In the genomic region with DNA sequence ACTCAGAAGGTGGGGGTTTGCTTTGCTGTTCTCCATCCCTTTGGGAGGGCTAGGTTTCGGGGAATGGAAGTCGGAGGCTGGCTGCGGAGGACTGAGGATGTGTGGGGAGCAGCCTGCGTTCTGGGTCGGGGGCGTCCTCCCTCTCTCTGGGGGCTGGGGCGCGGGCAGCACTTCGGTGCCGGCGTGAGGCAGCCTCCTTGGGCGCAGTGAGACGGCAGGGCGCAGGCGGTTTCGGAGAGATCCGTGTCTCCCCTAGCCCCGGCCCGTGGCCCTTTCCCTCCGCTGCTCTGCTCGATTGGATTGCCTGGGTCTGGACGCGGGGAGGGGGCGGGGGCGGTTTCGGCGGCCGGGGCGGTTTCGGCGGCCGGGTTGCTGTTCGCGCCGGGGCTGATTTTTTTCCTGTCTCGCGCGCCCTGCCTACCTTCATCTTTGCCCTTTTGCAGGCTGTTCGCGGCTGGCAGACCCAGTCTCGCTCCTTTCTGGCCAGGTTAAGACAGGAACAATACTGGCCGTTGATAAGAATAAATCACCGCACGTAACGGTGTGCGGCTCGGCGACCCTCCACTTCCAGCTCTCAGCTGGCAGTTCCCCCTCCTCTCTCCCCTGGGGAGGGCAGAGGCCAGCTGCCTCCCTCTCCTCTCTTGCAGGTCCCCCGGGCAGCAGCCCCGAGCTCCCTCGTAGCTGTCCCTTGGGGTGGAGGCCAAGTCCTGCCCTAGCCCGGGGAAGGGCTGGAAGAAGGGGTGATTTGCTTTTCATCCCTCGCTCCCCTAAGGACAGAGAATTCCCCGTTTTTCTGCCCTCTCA, we compare ENCODE assay signal across 1 cellular context.
TF ChIP-seq lines count a peak whose summit lies in the region.

No MANE protein-coding gene starts in this region.

TF ChIP-seq in HEK293, 187 proteins besides CTCF, POLR2A, EP300 and RAD21 (continued from another document and continues in another):
- TF ChIP-seq, protein P1, sequence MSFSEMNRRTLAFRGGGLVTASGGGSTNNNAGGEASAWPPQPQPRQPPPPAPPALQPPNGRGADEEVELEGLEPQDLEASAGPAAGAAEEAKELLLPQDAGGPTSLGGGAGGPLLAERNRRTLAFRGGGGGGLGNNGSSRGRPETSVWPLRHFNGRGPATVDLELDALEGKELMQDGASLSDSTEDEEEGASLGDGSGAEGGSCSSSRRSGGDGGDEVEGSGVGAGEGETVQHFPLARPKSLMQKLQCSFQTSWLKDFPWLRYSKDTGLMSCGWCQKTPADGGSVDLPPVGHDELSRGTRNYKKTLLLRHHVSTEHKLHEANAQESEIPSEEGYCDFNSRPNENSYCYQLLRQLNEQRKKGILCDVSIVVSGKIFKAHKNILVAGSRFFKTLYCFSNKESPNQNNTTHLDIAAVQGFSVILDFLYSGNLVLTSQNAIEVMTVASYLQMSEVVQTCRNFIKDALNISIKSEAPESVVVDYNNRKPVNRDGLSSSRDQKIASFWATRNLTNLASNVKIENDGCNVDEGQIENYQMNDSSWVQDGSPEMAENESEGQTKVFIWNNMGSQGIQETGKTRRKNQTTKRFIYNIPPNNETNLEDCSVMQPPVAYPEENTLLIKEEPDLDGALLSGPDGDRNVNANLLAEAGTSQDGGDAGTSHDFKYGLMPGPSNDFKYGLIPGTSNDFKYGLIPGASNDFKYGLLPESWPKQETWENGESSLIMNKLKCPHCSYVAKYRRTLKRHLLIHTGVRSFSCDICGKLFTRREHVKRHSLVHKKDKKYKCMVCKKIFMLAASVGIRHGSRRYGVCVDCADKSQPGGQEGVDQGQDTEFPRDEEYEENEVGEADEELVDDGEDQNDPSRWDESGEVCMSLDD (tag by site-specific recombination; IDR thresholded peaks at IDR 0.05) = peak; percentile 92
- TF ChIP-seq, protein P2, sequence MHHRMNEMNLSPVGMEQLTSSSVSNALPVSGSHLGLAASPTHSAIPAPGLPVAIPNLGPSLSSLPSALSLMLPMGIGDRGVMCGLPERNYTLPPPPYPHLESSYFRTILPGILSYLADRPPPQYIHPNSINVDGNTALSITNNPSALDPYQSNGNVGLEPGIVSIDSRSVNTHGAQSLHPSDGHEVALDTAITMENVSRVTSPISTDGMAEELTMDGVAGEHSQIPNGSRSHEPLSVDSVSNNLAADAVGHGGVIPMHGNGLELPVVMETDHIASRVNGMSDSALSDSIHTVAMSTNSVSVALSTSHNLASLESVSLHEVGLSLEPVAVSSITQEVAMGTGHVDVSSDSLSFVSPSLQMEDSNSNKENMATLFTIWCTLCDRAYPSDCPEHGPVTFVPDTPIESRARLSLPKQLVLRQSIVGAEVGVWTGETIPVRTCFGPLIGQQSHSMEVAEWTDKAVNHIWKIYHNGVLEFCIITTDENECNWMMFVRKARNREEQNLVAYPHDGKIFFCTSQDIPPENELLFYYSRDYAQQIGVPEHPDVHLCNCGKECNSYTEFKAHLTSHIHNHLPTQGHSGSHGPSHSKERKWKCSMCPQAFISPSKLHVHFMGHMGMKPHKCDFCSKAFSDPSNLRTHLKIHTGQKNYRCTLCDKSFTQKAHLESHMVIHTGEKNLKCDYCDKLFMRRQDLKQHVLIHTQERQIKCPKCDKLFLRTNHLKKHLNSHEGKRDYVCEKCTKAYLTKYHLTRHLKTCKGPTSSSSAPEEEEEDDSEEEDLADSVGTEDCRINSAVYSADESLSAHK (tag by site-specific recombination; IDR thresholded peaks at IDR 0.05) = no peak
- TF ChIP-seq, protein P3, sequence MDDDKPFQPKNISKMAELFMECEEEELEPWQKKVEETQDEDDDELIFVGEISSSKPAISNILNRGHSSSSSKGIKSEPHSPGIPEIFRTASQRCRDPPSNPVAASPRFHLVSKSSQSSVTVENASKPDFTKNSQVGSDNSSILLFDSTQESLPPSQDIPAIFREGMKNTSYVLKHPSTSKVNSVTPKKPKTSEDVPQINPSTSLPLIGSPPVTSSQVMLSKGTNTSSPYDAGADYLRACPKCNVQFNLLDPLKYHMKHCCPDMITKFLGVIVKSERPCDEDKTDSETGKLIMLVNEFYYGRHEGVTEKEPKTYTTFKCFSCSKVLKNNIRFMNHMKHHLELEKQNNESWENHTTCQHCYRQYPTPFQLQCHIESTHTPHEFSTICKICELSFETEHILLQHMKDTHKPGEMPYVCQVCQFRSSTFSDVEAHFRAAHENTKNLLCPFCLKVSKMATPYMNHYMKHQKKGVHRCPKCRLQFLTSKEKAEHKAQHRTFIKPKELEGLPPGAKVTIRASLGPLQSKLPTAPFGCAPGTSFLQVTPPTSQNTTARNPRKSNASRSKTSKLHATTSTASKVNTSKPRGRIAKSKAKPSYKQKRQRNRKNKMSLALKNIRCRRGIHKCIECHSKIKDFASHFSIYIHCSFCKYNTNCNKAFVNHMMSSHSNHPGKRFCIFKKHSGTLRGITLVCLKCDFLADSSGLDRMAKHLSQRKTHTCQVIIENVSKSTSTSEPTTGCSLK (tag by site-specific recombination; IDR thresholded peaks at IDR 0.05) = no peak
- TF ChIP-seq ZBTB21 (tag by site-specific recombination; IDR thresholded peaks at IDR 0.05) (no peak), IKZF3 (tag by site-specific recombination; IDR thresholded peaks at IDR 0.05) (no peak), ZNF350 (tag by site-specific recombination; IDR thresholded peaks at IDR 0.05) (no peak), MEIS1 (CRISPR knock-in tag; IDR thresholded peaks at IDR 0.05; ENCODE audit: borderline replicate concordance) (no peak), SETDB1 (IDR thresholded peaks at IDR 0.05; ENCODE audit: insufficient read length, low read length) (no peak), TRIM28 (IDR thresholded peaks at IDR 0.05; ENCODE audit: borderline replicate concordance, low read length) (no peak), ZNF549 (tag by site-specific recombination; IDR thresholded peaks at IDR 0.05) (no peak), ZNF2 (tag by site-specific recombination; IDR thresholded peaks at IDR 0.05) (no peak), ZNF747 (tag by site-specific recombination; IDR thresholded peaks at IDR 0.05) (no peak), ZNF121 (tag by site-specific recombination; IDR thresholded peaks at IDR 0.05) (no peak), ZNF624 (tag by site-specific recombination; IDR thresholded peaks at IDR 0.05) (no peak), GLI4 (tag by site-specific recombination; IDR thresholded peaks at IDR 0.05) (no peak), ZNF157 (tag by site-specific recombination; IDR thresholded peaks at IDR 0.05) (no peak), ZNF837 (tag by site-specific recombination; IDR thresholded peaks at IDR 0.05) (no peak), ZIC2 (tag by site-specific recombination; IDR thresholded peaks at IDR 0.05) (0 out of 2 replicates have a peak, but pooled peaks have one; percentile 21), ZFP69B (tag by site-specific recombination; IDR thresholded peaks at IDR 0.05) (no peak), MZF1 (tag by site-specific recombination; IDR thresholded peaks at IDR 0.05; ENCODE audit: borderline replicate concordance) (no peak), ZNF610 (tag by site-specific recombination; IDR thresholded peaks at IDR 0.05; ENCODE audit: borderline replicate concordance) (no peak), SCRT2 (tag by site-specific recombination; IDR thresholded peaks at IDR 0.05) (no peak), SP7 (tag by site-specific recombination; IDR thresholded peaks at IDR 0.05) (no peak), ZNF623 (tag by site-specific recombination; IDR thresholded peaks at IDR 0.05) (no peak), OVOL3 (tag by site-specific recombination; IDR thresholded peaks at IDR 0.05) (no peak)
- TF ChIP-seq, protein P4, sequence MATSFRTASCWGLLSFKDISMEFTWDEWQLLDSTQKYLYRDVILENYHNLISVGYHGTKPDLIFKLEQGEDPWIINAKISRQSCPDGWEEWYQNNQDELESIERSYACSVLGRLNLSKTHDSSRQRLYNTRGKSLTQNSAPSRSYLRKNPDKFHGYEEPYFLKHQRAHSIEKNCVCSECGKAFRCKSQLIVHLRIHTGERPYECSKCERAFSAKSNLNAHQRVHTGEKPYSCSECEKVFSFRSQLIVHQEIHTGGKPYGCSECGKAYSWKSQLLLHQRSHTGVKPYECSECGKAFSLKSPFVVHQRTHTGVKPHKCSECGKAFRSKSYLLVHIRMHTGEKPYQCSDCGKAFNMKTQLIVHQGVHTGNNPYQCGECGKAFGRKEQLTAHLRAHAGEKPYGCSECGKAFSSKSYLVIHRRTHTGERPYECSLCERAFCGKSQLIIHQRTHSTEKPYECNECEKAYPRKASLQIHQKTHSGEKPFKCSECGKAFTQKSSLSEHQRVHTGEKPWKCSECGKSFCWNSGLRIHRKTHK (tag by site-specific recombination; IDR thresholded peaks at IDR 0.05) = no peak
- TF ChIP-seq, protein P5, sequence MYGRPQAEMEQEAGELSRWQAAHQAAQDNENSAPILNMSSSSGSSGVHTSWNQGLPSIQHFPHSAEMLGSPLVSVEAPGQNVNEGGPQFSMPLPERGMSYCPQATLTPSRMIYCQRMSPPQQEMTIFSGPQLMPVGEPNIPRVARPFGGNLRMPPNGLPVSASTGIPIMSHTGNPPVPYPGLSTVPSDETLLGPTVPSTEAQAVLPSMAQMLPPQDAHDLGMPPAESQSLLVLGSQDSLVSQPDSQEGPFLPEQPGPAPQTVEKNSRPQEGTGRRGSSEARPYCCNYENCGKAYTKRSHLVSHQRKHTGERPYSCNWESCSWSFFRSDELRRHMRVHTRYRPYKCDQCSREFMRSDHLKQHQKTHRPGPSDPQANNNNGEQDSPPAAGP (tag by site-specific recombination; IDR thresholded peaks at IDR 0.05) = no peak
- TF ChIP-seq, protein P6, sequence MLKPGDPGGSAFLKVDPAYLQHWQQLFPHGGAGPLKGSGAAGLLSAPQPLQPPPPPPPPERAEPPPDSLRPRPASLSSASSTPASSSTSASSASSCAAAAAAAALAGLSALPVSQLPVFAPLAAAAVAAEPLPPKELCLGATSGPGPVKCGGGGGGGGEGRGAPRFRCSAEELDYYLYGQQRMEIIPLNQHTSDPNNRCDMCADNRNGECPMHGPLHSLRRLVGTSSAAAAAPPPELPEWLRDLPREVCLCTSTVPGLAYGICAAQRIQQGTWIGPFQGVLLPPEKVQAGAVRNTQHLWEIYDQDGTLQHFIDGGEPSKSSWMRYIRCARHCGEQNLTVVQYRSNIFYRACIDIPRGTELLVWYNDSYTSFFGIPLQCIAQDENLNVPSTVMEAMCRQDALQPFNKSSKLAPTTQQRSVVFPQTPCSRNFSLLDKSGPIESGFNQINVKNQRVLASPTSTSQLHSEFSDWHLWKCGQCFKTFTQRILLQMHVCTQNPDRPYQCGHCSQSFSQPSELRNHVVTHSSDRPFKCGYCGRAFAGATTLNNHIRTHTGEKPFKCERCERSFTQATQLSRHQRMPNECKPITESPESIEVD (tag by site-specific recombination; IDR thresholded peaks at IDR 0.05) = no peak
- TF ChIP-seq, protein P7, sequence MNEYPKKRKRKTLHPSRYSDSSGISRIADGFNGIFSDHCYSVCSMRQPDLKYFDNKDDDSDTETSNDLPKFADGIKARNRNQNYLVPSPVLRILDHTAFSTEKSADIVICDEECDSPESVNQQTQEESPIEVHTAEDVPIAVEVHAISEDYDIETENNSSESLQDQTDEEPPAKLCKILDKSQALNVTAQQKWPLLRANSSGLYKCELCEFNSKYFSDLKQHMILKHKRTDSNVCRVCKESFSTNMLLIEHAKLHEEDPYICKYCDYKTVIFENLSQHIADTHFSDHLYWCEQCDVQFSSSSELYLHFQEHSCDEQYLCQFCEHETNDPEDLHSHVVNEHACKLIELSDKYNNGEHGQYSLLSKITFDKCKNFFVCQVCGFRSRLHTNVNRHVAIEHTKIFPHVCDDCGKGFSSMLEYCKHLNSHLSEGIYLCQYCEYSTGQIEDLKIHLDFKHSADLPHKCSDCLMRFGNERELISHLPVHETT (tag by site-specific recombination; IDR thresholded peaks at IDR 0.05) = no peak
- TF ChIP-seq, protein P8, sequence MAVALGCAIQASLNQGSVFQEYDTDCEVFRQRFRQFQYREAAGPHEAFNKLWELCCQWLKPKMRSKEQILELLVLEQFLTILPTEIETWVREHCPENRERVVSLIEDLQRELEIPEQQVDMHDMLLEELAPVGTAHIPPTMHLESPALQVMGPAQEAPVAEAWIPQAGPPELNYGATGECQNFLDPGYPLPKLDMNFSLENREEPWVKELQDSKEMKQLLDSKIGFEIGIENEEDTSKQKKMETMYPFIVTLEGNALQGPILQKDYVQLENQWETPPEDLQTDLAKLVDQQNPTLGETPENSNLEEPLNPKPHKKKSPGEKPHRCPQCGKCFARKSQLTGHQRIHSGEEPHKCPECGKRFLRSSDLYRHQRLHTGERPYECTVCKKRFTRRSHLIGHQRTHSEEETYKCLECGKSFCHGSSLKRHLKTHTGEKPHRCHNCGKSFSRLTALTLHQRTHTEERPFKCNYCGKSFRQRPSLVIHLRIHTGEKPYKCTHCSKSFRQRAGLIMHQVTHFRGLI (tag by site-specific recombination; IDR thresholded peaks at IDR 0.05) = no peak
- TF ChIP-seq, protein P9, sequence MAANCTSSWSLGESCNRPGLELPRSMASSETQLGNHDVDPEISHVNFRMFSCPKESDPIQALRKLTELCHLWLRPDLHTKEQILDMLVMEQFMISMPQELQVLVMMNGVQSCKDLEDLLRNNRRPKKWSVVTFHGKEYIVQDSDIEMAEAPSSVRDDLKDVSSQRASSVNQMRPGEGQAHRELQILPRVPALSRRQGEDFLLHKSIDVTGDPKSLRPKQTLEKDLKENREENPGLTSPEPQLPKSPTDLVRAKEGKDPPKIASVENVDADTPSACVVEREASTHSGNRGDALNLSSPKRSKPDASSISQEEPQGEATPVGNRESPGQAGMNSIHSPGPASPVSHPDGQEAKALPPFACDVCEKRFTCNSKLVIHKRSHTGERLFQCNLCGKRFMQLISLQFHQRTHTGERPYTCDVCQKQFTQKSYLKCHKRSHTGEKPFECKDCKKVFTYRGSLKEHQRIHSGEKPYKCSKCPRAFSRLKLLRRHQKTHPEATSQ (tag by site-specific recombination; IDR thresholded peaks at IDR 0.05) = no peak
- TF ChIP-seq, protein P10, sequence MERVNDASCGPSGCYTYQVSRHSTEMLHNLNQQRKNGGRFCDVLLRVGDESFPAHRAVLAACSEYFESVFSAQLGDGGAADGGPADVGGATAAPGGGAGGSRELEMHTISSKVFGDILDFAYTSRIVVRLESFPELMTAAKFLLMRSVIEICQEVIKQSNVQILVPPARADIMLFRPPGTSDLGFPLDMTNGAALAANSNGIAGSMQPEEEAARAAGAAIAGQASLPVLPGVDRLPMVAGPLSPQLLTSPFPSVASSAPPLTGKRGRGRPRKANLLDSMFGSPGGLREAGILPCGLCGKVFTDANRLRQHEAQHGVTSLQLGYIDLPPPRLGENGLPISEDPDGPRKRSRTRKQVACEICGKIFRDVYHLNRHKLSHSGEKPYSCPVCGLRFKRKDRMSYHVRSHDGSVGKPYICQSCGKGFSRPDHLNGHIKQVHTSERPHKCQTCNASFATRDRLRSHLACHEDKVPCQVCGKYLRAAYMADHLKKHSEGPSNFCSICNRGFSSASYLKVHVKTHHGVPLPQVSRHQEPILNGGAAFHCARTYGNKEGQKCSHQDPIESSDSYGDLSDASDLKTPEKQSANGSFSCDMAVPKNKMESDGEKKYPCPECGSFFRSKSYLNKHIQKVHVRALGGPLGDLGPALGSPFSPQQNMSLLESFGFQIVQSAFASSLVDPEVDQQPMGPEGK (tag by site-specific recombination; IDR thresholded peaks at IDR 0.05) = peak; percentile 78
- TF ChIP-seq, protein P11, sequence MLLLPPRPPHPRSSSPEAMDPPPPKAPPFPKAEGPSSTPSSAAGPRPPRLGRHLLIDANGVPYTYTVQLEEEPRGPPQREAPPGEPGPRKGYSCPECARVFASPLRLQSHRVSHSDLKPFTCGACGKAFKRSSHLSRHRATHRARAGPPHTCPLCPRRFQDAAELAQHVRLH (tag by site-specific recombination; IDR thresholded peaks at IDR 0.05) = no peak
